8 cellular contexts compared by ENCODE assay signal in the genomic region with DNA sequence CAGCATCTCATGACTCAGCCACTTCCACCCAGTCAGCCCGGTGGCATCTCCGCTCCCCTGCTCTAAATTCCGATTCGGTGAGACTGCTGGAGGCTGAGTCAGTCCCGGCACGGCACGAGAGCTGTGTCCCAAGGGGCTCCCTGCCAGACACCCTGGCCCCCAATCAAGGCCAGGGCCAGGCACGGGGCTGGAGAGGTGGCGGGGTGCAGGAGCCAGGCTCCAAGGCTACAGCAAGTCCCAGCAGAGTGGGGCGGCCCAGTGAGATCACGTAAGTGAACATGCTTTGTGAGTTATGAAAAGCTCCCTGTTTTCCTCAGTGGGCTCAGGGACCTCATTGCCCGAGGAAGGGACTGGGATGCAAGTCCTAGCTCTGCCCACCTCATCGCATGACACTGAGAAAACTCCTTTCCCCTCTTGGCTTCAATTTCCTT. TPM values are rescaled to one million over a fixed set of nuclear protein-coding genes. Genes with fewer than 3 reads are reported as not detected.
A peak's percentile ranks its signal among the peaks of the same experiment; 100 is the strongest.
DNase-seq lines count a peak whose midpoint lies in the region; ATAC-seq and TF ChIP-seq lines count a peak whose summit lies in the region.

No MANE protein-coding gene starts in this region.

- no peak overlapping the region for H3K4me3 Mint-ChIP-seq in activated CD8-positive, alpha-beta T cell treated with anti-CD3 and anti-CD28 coated beads for 36 hours

- H3K9me3 Mint-ChIP-seq in activated CD8-positive, alpha-beta T cell treated with anti-CD3 and anti-CD28 coated beads for 36 hours: no peaks in the 10 kb centered on the region

- ATAC-seq in HG02840 (IDR thresholded peaks at IDR 0.05; ENCODE audit: low FRiP score, unreplicated experiment): no peak
- ATAC-seq in activated CD8-positive, alpha-beta T cell treated with anti-CD3 and anti-CD28 coated beads for 36 hours: no peak

- intact Hi-C loops in activated CD8-positive, alpha-beta T cell treated with anti-CD3 and anti-CD28 coated beads for 36 hours (cut with micrococcal nuclease): no loop called here

- POLR2A ChIA-PET in activated CD8-positive, alpha-beta T cell treated with anti-CD3 and anti-CD28 coated beads for 36 hours (lab: Charles Lee): interaction anchor here (1.1 to 2.0 kb wide), 3 partner anchors 14 to 22 kb away, joined by 3 to 8 read pairs (median 6); no protein-coding TSS in a partner anchor

- no peak for TF ChIP-seq CTCF in astrocyte of the spinal cord (IDR thresholded peaks at IDR 0.05; ENCODE audit: low read depth, low read length)
- TF ChIP-seq CTCF in activated CD8-positive, alpha-beta T cell treated with anti-CD3 and anti-CD28 coated beads for 36 hours (IDR thresholded peaks at IDR 0.05): no peak

- peaks cover 28% of the 10 kb centered on the region for H3K4me1 Mint-ChIP-seq in activated CD8-positive, alpha-beta T cell treated with anti-CD3 and anti-CD28 coated beads for 36 hours (ENCODE audit: low read depth)

- no peaks in the 10 kb centered on the region for H3K27me3 Mint-ChIP-seq in activated CD8-positive, alpha-beta T cell treated with anti-CD3 and anti-CD28 coated beads for 36 hours

- peak overlapping the region; percentile 5 for H3K4me3 ChIP-seq in astrocyte of the spinal cord (ENCODE audit: low read depth, low read length)

- peak overlapping the region; percentile 25 for H3K27ac ChIP-seq in temporal lobe (ENCODE audit: low read depth, low read length)

- H3K36me3 Mint-ChIP-seq in activated CD8-positive, alpha-beta T cell treated with anti-CD3 and anti-CD28 coated beads for 36 hours (ENCODE audit: low read depth): peaks cover 11% of the 10 kb centered on the region

- no peak overlapping the region for H3K27ac Mint-ChIP-seq in activated CD8-positive, alpha-beta T cell treated with anti-CD3 and anti-CD28 coated beads for 36 hours

- in situ Hi-C loops in astrocyte of the spinal cord (cut with HindIII; ENCODE audit: low sequenced_read_pairs): no loop called here

- CTCF ChIA-PET in activated CD8-positive, alpha-beta T cell treated with anti-CD3 and anti-CD28 coated beads for 36 hours (lab: Charles Lee): interaction anchor here (0.7 to 1.8 kb wide), 4 partner anchors 14 to 32 kb away, joined by 3 to 4 read pairs (median 3); no protein-coding TSS in a partner anchor

- peak; percentile 90 for DNase-seq in HK-2 (ENCODE audit: unreplicated experiment)
- peak; percentile 95 for DNase-seq in astrocyte of the spinal cord (ENCODE audit: low read depth, low spot score)
- DNase-seq in iPS-NIHi7 (ENCODE audit: extremely low spot score): peak; percentile 68
- no peak for DNase-seq in GM19240 (ENCODE audit: insufficient read length, low spot score)
- no peak for DNase-seq in NCI-H510A (lab: John Stamatoyannopoulos, UW)
- no peak for DNase-seq in activated CD8-positive, alpha-beta T cell treated with anti-CD3 and anti-CD28 coated beads for 36 hours

RNA-seq across cellular contexts. Expression of a gene that starts 3.0 kb away (rescaled TPM):
- 13.8 TPM for total RNA-seq in temporal lobe
- 10 to 100 TPM; 26.2 to 26.3 TPM for total RNA-seq in activated CD8-positive, alpha-beta T cell treated with anti-CD3 and anti-CD28 coated beads for 36 hours

RNA-seq across cellular contexts. Expression of a gene that starts 3.4 kb away (rescaled TPM):
- 68.4 TPM for total RNA-seq in temporal lobe
- total RNA-seq in activated CD8-positive, alpha-beta T cell treated with anti-CD3 and anti-CD28 coated beads for 36 hours: 100 to 1,000 TPM; 135 TPM

RNA-seq across cellular contexts. Expression of a gene that starts 15.6 kb away (rescaled TPM):
- total RNA-seq in temporal lobe: not detected
- 10 to 100 TPM in 1 of 2 experiments, 1 to 10 TPM in 1; 9.9 to 10.2 TPM for total RNA-seq in activated CD8-positive, alpha-beta T cell treated with anti-CD3 and anti-CD28 coated beads for 36 hours

RNA-seq across cellular contexts. Expression of a gene that starts 25.4 kb away (rescaled TPM):
- 12.0 TPM for total RNA-seq in temporal lobe
- 10 to 100 TPM; 68.8 to 72.4 TPM for total RNA-seq in activated CD8-positive, alpha-beta T cell treated with anti-CD3 and anti-CD28 coated beads for 36 hours

RNA-seq across cellular contexts. Expression of a gene that starts 27.6 kb away (rescaled TPM):
- 109 TPM for total RNA-seq in temporal lobe
- total RNA-seq in activated CD8-positive, alpha-beta T cell treated with anti-CD3 and anti-CD28 coated beads for 36 hours: 10 to 100 TPM; 78.8 to 79.9 TPM

Comparison
In these comparisons a context has a peak if more than half of its experiments do, and no peak if none do; other contexts are left out.
1. DNase-seq: peak in HK-2 (single experiment), astrocyte of the spinal cord (single experiment) and iPS-NIHi7 (single experiment); none in GM19240 (single experiment), NCI-H510A (single experiment) and activated CD8-positive, alpha-beta T cell treated with anti-CD3 and anti-CD28 coated beads for 36 hours (single experiment).
2. RNA of a gene that starts 15.6 kb away (total RNA-seq): 9.9 to 10.2 TPM in activated CD8-positive, alpha-beta T cell treated with anti-CD3 and anti-CD28 coated beads for 36 hours; not detected in temporal lobe (single experiment); every median in the first group is over 10 times any median in the second.